ENCODE assay signal across 8 cellular contexts in the genomic region with DNA sequence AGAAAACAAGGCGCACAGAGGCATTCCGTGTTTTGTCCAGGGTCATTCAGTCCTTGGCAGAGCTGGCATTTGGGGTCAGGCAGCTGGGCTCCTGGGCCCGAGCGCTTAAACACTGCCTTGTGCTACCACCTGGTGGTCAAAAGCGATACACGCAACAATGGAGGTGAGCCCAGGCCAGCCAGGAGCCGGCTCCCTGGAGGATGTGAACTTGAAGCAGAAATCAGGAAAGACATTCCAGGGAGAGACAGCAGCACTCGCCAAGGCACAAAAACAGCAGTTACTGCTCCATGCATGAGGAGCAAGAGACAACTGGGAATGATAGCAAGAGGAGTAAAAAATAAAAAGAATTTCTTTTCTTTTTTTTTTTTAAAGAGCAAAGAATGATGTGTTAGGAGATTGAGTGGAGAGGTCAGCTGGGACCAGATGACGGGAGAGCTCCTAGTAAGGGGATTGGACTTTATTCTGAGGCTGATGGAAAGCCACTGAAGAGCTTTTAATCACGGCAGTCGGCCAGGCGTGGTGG. TPM values are rescaled to one million over a fixed set of nuclear protein-coding genes. Genes with fewer than 3 reads are reported as not detected.
DNase-seq lines count a peak whose midpoint lies in the region; ATAC-seq, FAIRE-seq and TF ChIP-seq lines count a peak whose summit lies in the region.

No MANE protein-coding gene starts in this region.

- 15 to 19% (median 18%) methylated on average over 12 of the region's 12 CpGs for WGBS in psoas muscle, 3 donors
- 19 to 20% methylated on average over 12 of the region's 12 CpGs for WGBS in aorta, 2 donors

- H3K27ac ChIP-seq in psoas muscle (no peak overlapping the region), aorta (ENCODE audit: low read depth in 1 of 2, low read length in 2 of 2) (no peak overlapping the region)

- no peaks in the 10 kb centered on the region for H3K9me3 ChIP-seq in psoas muscle
- no peaks in the 10 kb centered on the region for H3K9me3 ChIP-seq in aorta (ENCODE audit: control insufficient read depth, low read length)

- in situ Hi-C loops in SK-MEL-5 (cut with HindIII; ENCODE audit: low pct_unique_long_range_greater_than_20kb, low sequenced_read_pairs): no loop called here

- DNase-seq in SK-MEL-5 (ENCODE audit: low read depth, low spot score): peak; percentile 86
- peak; percentile 69 for DNase-seq in activated naive CD4-positive, alpha-beta T cell treated with anti-CD3 and anti-CD28 coated beads, Interleukin-2, amount 10 ng/mL, durations not matched to agents 7 days and 5 days
- peak; percentile 88 for DNase-seq in Right ventricle myocardium inferior (ENCODE audit: missing footprints)
- DNase-seq in psoas muscle: peak; percentile 70 to 80
- peak; percentile 82 to 91 for DNase-seq in aorta

- H3K4me3 Mint-ChIP-seq in activated naive CD4-positive, alpha-beta T cell treated with anti-CD3 and anti-CD28 coated beads, Interleukin-2, amount 10 ng/mL, durations not matched to agents 7 days and 5 days: no peak overlapping the region

- no peaks in the 10 kb centered on the region for H3K4me1 Mint-ChIP-seq in activated naive CD4-positive, alpha-beta T cell treated with anti-CD3 and anti-CD28 coated beads, Interleukin-2, amount 10 ng/mL, durations not matched to agents 7 days and 5 days

- H3K27me3 ChIP-seq in psoas muscle (ENCODE audit: insufficient read depth in 3 of 3, low read length in 2 of 3) (no peaks in the 10 kb centered on the region), aorta (ENCODE audit: control insufficient read depth in 1 of 2, insufficient read depth in 2 of 2, low read length in 1 of 2) (no peaks in the 10 kb centered on the region)

- no peaks in the 10 kb centered on the region for H3K27me3 Mint-ChIP-seq in activated naive CD4-positive, alpha-beta T cell treated with anti-CD3 and anti-CD28 coated beads, Interleukin-2, amount 10 ng/mL, durations not matched to agents 7 days and 5 days

- no peak overlapping the region for H3K27ac Mint-ChIP-seq in activated naive CD4-positive, alpha-beta T cell treated with anti-CD3 and anti-CD28 coated beads, Interleukin-2, amount 10 ng/mL, durations not matched to agents 7 days and 5 days

- peak; percentile 91 for TF ChIP-seq RAD21 in Ishikawa (IDR thresholded peaks at IDR 0.05; ENCODE audit: low read depth)

- no peaks in the 10 kb centered on the region for H3K36me3 Mint-ChIP-seq in activated naive CD4-positive, alpha-beta T cell treated with anti-CD3 and anti-CD28 coated beads, Interleukin-2, amount 10 ng/mL, durations not matched to agents 7 days and 5 days

- H3K4me3 ChIP-seq in psoas muscle (no peak overlapping the region), aorta (ENCODE audit: low read length in 2 of 2) (no peak overlapping the region)

- TF ChIP-seq CTCF in psoas muscle (IDR thresholded peaks at IDR 0.05): peak; percentile 83

- H3K36me3 ChIP-seq in psoas muscle (ENCODE audit: insufficient read depth in 1 of 2, low read depth in 1 of 2) (no peaks in the 10 kb centered on the region), aorta (ENCODE audit: control insufficient read depth in 1 of 2, insufficient read depth in 2 of 2, low read length in 1 of 2) (no peaks in the 10 kb centered on the region)

- TF ChIP-seq EP300 in Ishikawa (IDR thresholded peaks at IDR 0.05; ENCODE audit: borderline replicate concordance): no peak

- intact Hi-C loops in Right ventricle myocardium inferior (cut with DNase I) (loop anchor here (1.0 to 5.0 kb wide), 3 partner anchors 107 to 360 kb away; a partner anchor contains a TSS), psoas muscle (cut with DNase I) (loop anchor here (2.0 to 10.0 kb wide), 4 partner anchors 109 to 362 kb away; a partner anchor contains a TSS), aorta (cut with DNase I) (loop anchor here (1.0 to 10.0 kb wide), 4 partner anchors 108 to 359 kb away; a partner anchor contains a TSS)

- CTCF ChIA-PET in activated naive CD4-positive, alpha-beta T cell treated with anti-CD3 and anti-CD28 coated beads, Interleukin-2, amount 10 ng/mL, durations not matched to agents 7 days and 5 days (lab: Charles Lee): interaction anchor here (0.6 to 2.9 kb wide), 29 partner anchors 8 to 733 kb away, joined by 3 to 42 read pairs (median 3); a partner anchor contains a TSS

- peak; percentile 88 for FAIRE-seq in G401.6 (lab: Jason Lieb, UNC)

- H3K4me1 ChIP-seq in psoas muscle (no peaks in the 10 kb centered on the region), aorta (ENCODE audit: control insufficient read depth in 1 of 2, insufficient read depth in 2 of 2, low read length in 2 of 2) (no peaks in the 10 kb centered on the region)

- no peaks in the 10 kb centered on the region for H3K9me3 Mint-ChIP-seq in activated naive CD4-positive, alpha-beta T cell treated with anti-CD3 and anti-CD28 coated beads, Interleukin-2, amount 10 ng/mL, durations not matched to agents 7 days and 5 days

- ATAC-seq in GM21723 (IDR thresholded peaks at IDR 0.05; ENCODE audit: unreplicated experiment) (peak; percentile 99), Right ventricle myocardium inferior (peak; percentile 98), psoas muscle (peak; percentile 83 to 96 (median 92)), aorta (ENCODE audit: low FRiP score) (peak; percentile 94)

TF ChIP-seq in Ishikawa, 13 proteins besides CTCF, POLR2A, EP300 and RAD21:
- TF ChIP-seq TAF1 (IDR thresholded peaks at IDR 0.05; ENCODE audit: low read depth) (no peak), YY1 (IDR thresholded peaks at IDR 0.05; ENCODE audit: low read depth) (0 out of 2 replicates have a peak, but pooled peaks have one; percentile 57)
- TF ChIP-seq, protein P1, sequence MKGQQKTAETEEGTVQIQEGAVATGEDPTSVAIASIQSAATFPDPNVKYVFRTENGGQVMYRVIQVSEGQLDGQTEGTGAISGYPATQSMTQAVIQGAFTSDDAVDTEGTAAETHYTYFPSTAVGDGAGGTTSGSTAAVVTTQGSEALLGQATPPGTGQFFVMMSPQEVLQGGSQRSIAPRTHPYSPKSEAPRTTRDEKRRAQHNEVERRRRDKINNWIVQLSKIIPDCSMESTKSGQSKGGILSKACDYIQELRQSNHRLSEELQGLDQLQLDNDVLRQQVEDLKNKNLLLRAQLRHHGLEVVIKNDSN (IDR thresholded peaks at IDR 0.05): no peak
- TF ChIP-seq, protein P2, sequence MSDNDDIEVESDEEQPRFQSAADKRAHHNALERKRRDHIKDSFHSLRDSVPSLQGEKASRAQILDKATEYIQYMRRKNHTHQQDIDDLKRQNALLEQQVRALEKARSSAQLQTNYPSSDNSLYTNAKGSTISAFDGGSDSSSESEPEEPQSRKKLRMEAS (IDR thresholded peaks at IDR 0.05): no peak

RNA-seq across cellular contexts. Expression of a gene that starts 20.7 kb away (rescaled TPM):
- total RNA-seq in SK-MEL-5 (2014; rRNA removed; shearing (Covaris generic)): not detected in 2 replicates
- not detected in 2 replicates for polyA plus RNA-seq in SK-MEL-5 (2015; cell fraction: cytosol; rRNA removed)
- polyA plus RNA-seq in SK-MEL-5 (2015; cell fraction: nucleus; rRNA removed): not detected in 2 replicates
- total RNA-seq in Right ventricle myocardium inferior: not detected
- not detected for total RNA-seq in psoas muscle
- polyA plus RNA-seq in psoas muscle: not detected
- total RNA-seq in aorta: not detected
- polyA plus RNA-seq in aorta: not detected

RNA-seq across cellular contexts. Expression of a gene that starts 38.3 kb away (rescaled TPM):
- total RNA-seq in SK-MEL-5 (2014; rRNA removed; shearing (Covaris generic)): not detected in 2 replicates
- not detected in 2 replicates for polyA plus RNA-seq in SK-MEL-5 (2015; cell fraction: cytosol; rRNA removed)
- polyA plus RNA-seq in SK-MEL-5 (2015; cell fraction: nucleus; rRNA removed): not detected in 2 replicates
- not detected for total RNA-seq in Right ventricle myocardium inferior
- not detected for total RNA-seq in psoas muscle
- not detected for polyA plus RNA-seq in psoas muscle
- not detected for total RNA-seq in aorta
- polyA plus RNA-seq in aorta: not detected

RNA-seq across cellular contexts. Expression of a gene that starts 41.9 kb away (rescaled TPM):
- not detected in 2 replicates for total RNA-seq in SK-MEL-5 (2014; rRNA removed; shearing (Covaris generic))
- polyA plus RNA-seq in SK-MEL-5 (2015; cell fraction: cytosol; rRNA removed): not detected in 2 replicates
- polyA plus RNA-seq in SK-MEL-5 (2015; cell fraction: nucleus; rRNA removed): not detected in 2 replicates
- not detected for total RNA-seq in Right ventricle myocardium inferior
- not detected for total RNA-seq in psoas muscle
- not detected for polyA plus RNA-seq in psoas muscle
- total RNA-seq in aorta: not detected
- polyA plus RNA-seq in aorta: not detected

RNA-seq across cellular contexts. Expression of a gene that starts 47.2 kb away (rescaled TPM):
- total RNA-seq in SK-MEL-5 (2014; rRNA removed; shearing (Covaris generic)): 0.96 and 2.7 TPM in 2 replicates
- 2.0 and 2.6 TPM in 2 replicates for polyA plus RNA-seq in SK-MEL-5 (2015; cell fraction: cytosol; rRNA removed)
- polyA plus RNA-seq in SK-MEL-5 (2015; cell fraction: nucleus; rRNA removed): 4.9 and 5.6 TPM in 2 replicates
- not detected for total RNA-seq in Right ventricle myocardium inferior
- under 1 TPM in 2 of 4 donors, not detected in 2; 0.59 to 0.92 TPM for total RNA-seq in psoas muscle
- under 1 TPM in 2 of 3 donors, not detected in 1; 0.18 to 0.36 TPM for polyA plus RNA-seq in psoas muscle
- under 1 TPM in 1 of 2 donors, not detected in 1; 0.45 TPM for total RNA-seq in aorta
- polyA plus RNA-seq in aorta: 1 to 10 TPM in 1 of 2 donors, under 1 TPM in 1; 0.23 to 5.5 TPM

RNA-seq across cellular contexts. Expression of a gene that starts 48.6 kb away (rescaled TPM):
- total RNA-seq in SK-MEL-5 (2014; rRNA removed; shearing (Covaris generic)): 1.4 and 1.6 TPM in 2 replicates
- 1.0 and 1.4 TPM in 2 replicates for polyA plus RNA-seq in SK-MEL-5 (2015; cell fraction: cytosol; rRNA removed)
- polyA plus RNA-seq in SK-MEL-5 (2015; cell fraction: nucleus; rRNA removed): 2.5 and 6.4 TPM in 2 replicates
- 4.5 TPM for total RNA-seq in Right ventricle myocardium inferior
- under 1 TPM in 3 of 4 donors, not detected in 1; 0.11 to 0.69 (median 0.46) TPM for total RNA-seq in psoas muscle
- under 1 TPM; 0.27 to 0.38 (median 0.31) TPM for polyA plus RNA-seq in psoas muscle
- total RNA-seq in aorta: 1 to 10 TPM; 2.8 to 5.1 TPM
- polyA plus RNA-seq in aorta: 1 to 10 TPM in 1 of 2 donors, under 1 TPM in 1; 0.63 to 1.0 TPM
